Comparison of ENCODE assay signal across 12 cellular contexts in genomic region chr5:73388371-73388684, GRCh38.
A peak's percentile ranks its signal among the peaks of the same experiment; 100 is the strongest.
DNase-seq lines count a peak whose midpoint lies in the region; ATAC-seq and TF ChIP-seq lines count a peak whose summit lies in the region.
"Had no signal": no experiment of that assay in that cellular context is flagged by ENCODE, and none has a peak within 500 bp of the region (broad histone marks: within the 10 kb centered on the region; RNA-seq: fewer than 3 reads in every experiment).

No MANE protein-coding gene starts in this region.

- peaks cover 0 to 18% (median 6%) of the 10 kb centered on the region in 7 donors for H3K9me3 Mint-ChIP-seq in CD4-positive, CD25-positive, alpha-beta regulatory T cell
- peaks cover 0 to 12% of the 10 kb centered on the region in 2 donors for H3K9me3 Mint-ChIP-seq in effector memory CD8-positive, alpha-beta T cell
- H3K9me3 Mint-ChIP-seq in progenitor cell of endocrine pancreas (ENCODE audit: low read depth), result peaks cover 19% of the 10 kb centered on the region

- H3K27ac ChIP-seq in CD4-positive, CD25-positive, alpha-beta regulatory T cell (ENCODE audit: insufficient read depth, low read length, poor library complexity, severe bottlenecking), result no peak overlapping the region
- no peak overlapping the region for H3K27ac ChIP-seq in SJCRH30
- H3K27ac ChIP-seq: heart left ventricle, lower lobe of right lung, stomach had no signal

- no peak for ATAC-seq in CD4-positive, CD25-positive, alpha-beta regulatory T cell (ENCODE audit: low read depth in 2 of 2)
- no peak for ATAC-seq in effector memory CD8-positive, alpha-beta T cell (replicated peaks)
- ATAC-seq: heart left ventricle had no signal

- H3K27me3 Mint-ChIP-seq in CD4-positive, CD25-positive, alpha-beta regulatory T cell, result peaks cover 55% of the 10 kb centered on the region
- H3K27me3 Mint-ChIP-seq in effector memory CD8-positive, alpha-beta T cell, result peaks cover 0 to 9% of the 10 kb centered on the region in 2 donors
- no peaks in the 10 kb centered on the region for H3K27me3 Mint-ChIP-seq in progenitor cell of endocrine pancreas

- no peak for TF ChIP-seq CTCF in progenitor cell of endocrine pancreas (IDR thresholded peaks at IDR 0.05; ENCODE audit: unreplicated experiment)

- H3K9me3 ChIP-seq in CD4-positive, CD25-positive, alpha-beta regulatory T cell (ENCODE audit: control insufficient read depth in 2 of 2, low read length in 2 of 2), result peaks cover 19 to 20% of the 10 kb centered on the region in 2 experiments
- H3K9me3 ChIP-seq in SJCRH30 (replicated peaks), result peaks cover 3% of the 10 kb centered on the region; the same call in 1 of the 2 replicates

- H3K4me3 Mint-ChIP-seq in CD4-positive, CD25-positive, alpha-beta regulatory T cell, result peak overlapping the region in 3 of 4 donors; percentile 55 to 80 (median 59)
- peak overlapping the region; percentile 67 to 69 for H3K4me3 Mint-ChIP-seq in effector memory CD8-positive, alpha-beta T cell
- no peak overlapping the region for H3K4me3 Mint-ChIP-seq in progenitor cell of endocrine pancreas (ENCODE audit: low read depth)

- H3K27ac Mint-ChIP-seq in CD4-positive, CD25-positive, alpha-beta regulatory T cell, result peak overlapping the region in 1 of 3 donors; percentile 29
- H3K27ac Mint-ChIP-seq in effector memory CD8-positive, alpha-beta T cell, result no peak overlapping the region
- no peak overlapping the region for H3K27ac Mint-ChIP-seq in progenitor cell of endocrine pancreas

- DNase-seq in CD4-positive, CD25-positive, alpha-beta regulatory T cell, result no peak
- peak; percentile 49 for DNase-seq in GM04504 (ENCODE audit: low read depth)
- peak; percentile 95 to 98 for DNase-seq in NCI-H524 (lab: John Stamatoyannopoulos, UW)
- no peak for DNase-seq in effector memory CD8-positive, alpha-beta T cell
- DNase-seq in foreskin melanocyte, result no peak
- DNase-seq in progenitor cell of endocrine pancreas (ENCODE audit: low spot score, unreplicated experiment), result no peak
- no peak for DNase-seq in SJCRH30
- DNase-seq in AG08396 (ENCODE audit: low spot score), result no peak
- DNase-seq: heart left ventricle; lower lobe of right lung; stimulated activated CD4-positive, alpha-beta T cell treated with anti-CD3 and anti-CD28 coated beads, Interleukin-2, amount 100 ng/mL, for 48 hours; stomach had no signal

- H3K27me3 ChIP-seq in CD4-positive, CD25-positive, alpha-beta regulatory T cell (ENCODE audit: control insufficient read depth, insufficient read depth, low read length), result peaks cover 13% of the 10 kb centered on the region
- peaks cover 3% of the 10 kb centered on the region; the same call in 1 of the 2 replicates for H3K27me3 ChIP-seq in SJCRH30

- peaks cover 0 to 22% (median 15%) of the 10 kb centered on the region in 4 donors for H3K4me1 Mint-ChIP-seq in CD4-positive, CD25-positive, alpha-beta regulatory T cell
- H3K4me1 Mint-ChIP-seq in effector memory CD8-positive, alpha-beta T cell (ENCODE audit: low read depth in 2 of 2), result peaks cover 15 to 22% of the 10 kb centered on the region in 2 donors
- H3K4me1 Mint-ChIP-seq in progenitor cell of endocrine pancreas (ENCODE audit: low read depth), result peaks cover 33% of the 10 kb centered on the region

- H3K4me1 ChIP-seq in CD4-positive, CD25-positive, alpha-beta regulatory T cell (ENCODE audit: control insufficient read depth, insufficient read depth, low read length, poor library complexity, severe bottlenecking), result peaks cover 20% of the 10 kb centered on the region
- H3K4me1 ChIP-seq in SJCRH30, result no peaks in the 10 kb centered on the region
- H3K4me1 ChIP-seq: heart left ventricle, stomach had no signal

- no peaks in the 10 kb centered on the region for H3K36me3 ChIP-seq in CD4-positive, CD25-positive, alpha-beta regulatory T cell (ENCODE audit: control insufficient read depth, insufficient read depth, low read length)
- no peaks in the 10 kb centered on the region for H3K36me3 ChIP-seq in SJCRH30
- H3K36me3 ChIP-seq: heart left ventricle, lower lobe of right lung, stomach had no signal

- peaks cover 11% of the 10 kb centered on the region for H3K36me3 Mint-ChIP-seq in CD4-positive, CD25-positive, alpha-beta regulatory T cell
- H3K36me3 Mint-ChIP-seq in effector memory CD8-positive, alpha-beta T cell (ENCODE audit: insufficient read depth), result no peaks in the 10 kb centered on the region
- peaks cover 10% of the 10 kb centered on the region for H3K36me3 Mint-ChIP-seq in progenitor cell of endocrine pancreas (ENCODE audit: insufficient read depth)

- H3K4me3 ChIP-seq in CD4-positive, CD25-positive, alpha-beta regulatory T cell (ENCODE audit: low read depth, low read length), result no peak overlapping the region
- no peak overlapping the region for H3K4me3 ChIP-seq in SJCRH30
- H3K4me3 ChIP-seq: heart left ventricle, lower lobe of right lung, stomach had no signal

Comparison
In these comparisons a context has a peak if more than half of its experiments do, and no peak if none do; other contexts are left out.
1. DNase-seq: peak in GM04504 (single experiment) and NCI-H524 (2 of 2); none in CD4-positive, CD25-positive, alpha-beta regulatory T cell (0 of 3), effector memory CD8-positive, alpha-beta T cell (0 of 3), foreskin melanocyte (single experiment), progenitor cell of endocrine pancreas (single experiment), SJCRH30 (0 of 2) and AG08396 (single experiment).